18 cellular contexts compared by ENCODE assay signal in the genomic region with DNA sequence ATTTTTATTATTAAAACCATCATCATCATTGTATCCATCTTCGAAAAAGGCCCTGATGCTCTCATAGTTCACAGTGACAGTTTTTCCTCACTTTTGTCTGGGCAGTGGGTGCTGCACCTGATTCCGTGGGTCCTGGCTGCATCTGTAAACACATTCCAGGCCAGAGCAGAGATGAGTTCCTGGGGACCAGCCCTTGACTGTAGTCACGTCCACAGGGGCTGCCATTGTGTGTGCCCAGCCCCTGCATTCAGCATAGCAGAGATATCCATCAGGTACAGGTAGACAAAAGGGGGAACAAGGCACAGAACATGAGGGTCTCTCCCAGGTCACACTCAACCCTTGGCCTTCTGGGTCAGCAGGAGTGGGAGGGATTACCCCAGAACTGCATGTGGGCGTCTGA.
DNase-seq lines count a peak whose midpoint lies in the region; ATAC-seq and TF ChIP-seq lines count a peak whose summit lies in the region.
"Had no signal": no experiment of that assay in that cellular context is flagged by ENCODE, and none has a peak within 500 bp of the region (broad histone marks: within the 10 kb centered on the region; RNA-seq: fewer than 3 reads in every experiment).

No MANE protein-coding gene starts in this region.

- no peaks in the 10 kb centered on the region for H3K27me3 Mint-ChIP-seq in activated T-cell treated with anti-CD3 and anti-CD28 coated beads, Interleukin-2, amount 50 U/mL, for 24 hours
- no peaks in the 10 kb centered on the region for H3K27me3 Mint-ChIP-seq in dendritic cell treated with granulocyte-macrophage colony-stimulating factor and Interleukin-4, amounts not matched to agents 40 ng/mL and 50 ng/mL, for 4 days

- H3K4me1 ChIP-seq in OCI-LY1 (ENCODE audit: insufficient read depth, low read length, severe bottlenecking) = peaks cover 77% of the 10 kb centered on the region

- no peaks in the 10 kb centered on the region for H3K36me3 ChIP-seq in OCI-LY1 (ENCODE audit: insufficient read depth, low read length)
- H3K36me3 ChIP-seq: MG63 had no signal

- no peak overlapping the region for H2AFZ ChIP-seq in OCI-LY1 (ENCODE audit: low read length)

- ATAC-seq in stimulated activated effector memory CD8-positive, alpha-beta T cell treated with anti-CD3 and anti-CD28 coated beads, Interleukin-12 subunit alpha, Interleukin-12 subunit beta, amount 100 ng/mL, for 72 hours = no peak
- ATAC-seq: SK-N-SH treated with all-trans-retinoic acid at 6 μM for 48 hours had no signal

- intact Hi-C loops in dendritic cell treated with granulocyte-macrophage colony-stimulating factor and Interleukin-4, amounts not matched to agents 40 ng/mL and 50 ng/mL, for 4 days (cut with micrococcal nuclease) = no loop called here

- H3K79me2 ChIP-seq in OCI-LY1 (ENCODE audit: insufficient read depth, low read length) = no peaks in the 10 kb centered on the region

- no peak overlapping the region for H3K4me3 ChIP-seq in OCI-LY1 (ENCODE audit: low read depth, low read length, poor library complexity, severe bottlenecking)
- H3K4me3 ChIP-seq: MG63, Peyer's patch had no signal

- no peaks in the 10 kb centered on the region for H4K20me1 ChIP-seq in OCI-LY1 (ENCODE audit: insufficient read depth, low read length)

- no peaks in the 10 kb centered on the region for H3K9me3 Mint-ChIP-seq in activated T-cell treated with anti-CD3 and anti-CD28 coated beads, Interleukin-2, amount 50 U/mL, for 24 hours
- no peaks in the 10 kb centered on the region for H3K9me3 Mint-ChIP-seq in dendritic cell treated with granulocyte-macrophage colony-stimulating factor and Interleukin-4, amounts not matched to agents 40 ng/mL and 50 ng/mL, for 4 days
- H3K9me3 Mint-ChIP-seq in stimulated activated effector memory CD8-positive, alpha-beta T cell treated with anti-CD3 and anti-CD28 coated beads, Interleukin-12 subunit alpha, Interleukin-12 subunit beta, amount 100 ng/mL, for 72 hours = no peaks in the 10 kb centered on the region

- H3K9ac ChIP-seq in OCI-LY1 (ENCODE audit: low read length) = peak overlapping the region; percentile 67; the same call in 1 of the 2 replicates

- DNase-seq in activated T-cell treated with anti-CD3 and anti-CD28 coated beads, Interleukin-2, amount 50 U/mL, for 24 hours = no peak
- DNase-seq in activated T-cell treated with anti-CD3 and anti-CD28 coated beads for 4 hours (no peak), T1000 (lab: John Stamatoyannopoulos, UW) (no peak), NCI-H2029 treated with DMSO at 0.1 percent for 48 hours (lab: John Stamatoyannopoulos, UW) (no peak)
- DNase-seq in stimulated activated effector memory CD8-positive, alpha-beta T cell treated with anti-CD3 and anti-CD28 coated beads, Interleukin-12 subunit alpha, Interleukin-12 subunit beta, amount 100 ng/mL, for 72 hours (ENCODE audit: low spot score in 2 of 2) = no peak
- no peak for DNase-seq in activated naive CD4-positive, alpha-beta T cell treated with Interleukin-2 at 50 U/mL for 16 hours
- DNase-seq: COR-L47, KBM-7, MG63, NCI-H1105, NCI-H446, Peyer's patch, Right ventricle myocardium superior had no signal

- H3K27me3 ChIP-seq in OCI-LY1 (ENCODE audit: insufficient read depth, low read length) = no peaks in the 10 kb centered on the region
- H3K27me3 ChIP-seq: MG63, Peyer's patch had no signal

- H3K9me3 ChIP-seq in OCI-LY1 (ENCODE audit: low read length) = no peaks in the 10 kb centered on the region
- H3K9me3 ChIP-seq: MG63, Peyer's patch had no signal

- peak overlapping the region; percentile 99 for H3K27ac ChIP-seq in OCI-LY1 (ENCODE audit: low read depth, low read length, poor library complexity, severe bottlenecking)
- H3K27ac ChIP-seq: 22Rv1, C4-2B, Peyer's patch had no signal

- H3K9me2 ChIP-seq in OCI-LY1 (ENCODE audit: low read depth, low read length) = no peaks in the 10 kb centered on the region

- H3K36me3 Mint-ChIP-seq in activated T-cell treated with anti-CD3 and anti-CD28 coated beads, Interleukin-2, amount 50 U/mL, for 24 hours (ENCODE audit: low read depth) = peaks cover 32% of the 10 kb centered on the region
- H3K36me3 Mint-ChIP-seq in dendritic cell treated with granulocyte-macrophage colony-stimulating factor and Interleukin-4, amounts not matched to agents 40 ng/mL and 50 ng/mL, for 4 days (ENCODE audit: low read depth) = peaks cover 81% of the 10 kb centered on the region
- H3K36me3 Mint-ChIP-seq in stimulated activated effector memory CD8-positive, alpha-beta T cell treated with anti-CD3 and anti-CD28 coated beads, Interleukin-12 subunit alpha, Interleukin-12 subunit beta, amount 100 ng/mL, for 72 hours = peaks cover 33% of the 10 kb centered on the region

- peak overlapping the region; percentile 60; the same call in 1 of the 2 replicates for H3K4me2 ChIP-seq in OCI-LY1 (ENCODE audit: low read length)

- peaks cover 6% of the 10 kb centered on the region; the same call in 1 of the 2 replicates for H3F3A ChIP-seq in OCI-LY1 (ENCODE audit: insufficient read depth, low read length)

- H3K4me3 Mint-ChIP-seq in activated T-cell treated with anti-CD3 and anti-CD28 coated beads, Interleukin-2, amount 50 U/mL, for 24 hours = no peak overlapping the region
- H3K4me3 Mint-ChIP-seq in dendritic cell treated with granulocyte-macrophage colony-stimulating factor and Interleukin-4, amounts not matched to agents 40 ng/mL and 50 ng/mL, for 4 days = no peak overlapping the region
- peak overlapping the region; percentile 50 for H3K4me3 Mint-ChIP-seq in stimulated activated effector memory CD8-positive, alpha-beta T cell treated with anti-CD3 and anti-CD28 coated beads, Interleukin-12 subunit alpha, Interleukin-12 subunit beta, amount 100 ng/mL, for 72 hours

- H3K27ac Mint-ChIP-seq in activated T-cell treated with anti-CD3 and anti-CD28 coated beads, Interleukin-2, amount 50 U/mL, for 24 hours = peak overlapping the region; percentile 63
- peak overlapping the region; percentile 60 for H3K27ac Mint-ChIP-seq in dendritic cell treated with granulocyte-macrophage colony-stimulating factor and Interleukin-4, amounts not matched to agents 40 ng/mL and 50 ng/mL, for 4 days
- H3K27ac Mint-ChIP-seq in stimulated activated effector memory CD8-positive, alpha-beta T cell treated with anti-CD3 and anti-CD28 coated beads, Interleukin-12 subunit alpha, Interleukin-12 subunit beta, amount 100 ng/mL, for 72 hours = peak overlapping the region; percentile 79

- no peak for TF ChIP-seq CTCF in OCI-LY1 (IDR thresholded peaks at IDR 0.05; ENCODE audit: low read length)

- peaks cover 50% of the 10 kb centered on the region for H3K4me1 Mint-ChIP-seq in activated T-cell treated with anti-CD3 and anti-CD28 coated beads, Interleukin-2, amount 50 U/mL, for 24 hours (ENCODE audit: low read depth)
- peaks cover 82% of the 10 kb centered on the region for H3K4me1 Mint-ChIP-seq in dendritic cell treated with granulocyte-macrophage colony-stimulating factor and Interleukin-4, amounts not matched to agents 40 ng/mL and 50 ng/mL, for 4 days (ENCODE audit: low read depth)
- peaks cover 68% of the 10 kb centered on the region for H3K4me1 Mint-ChIP-seq in stimulated activated effector memory CD8-positive, alpha-beta T cell treated with anti-CD3 and anti-CD28 coated beads, Interleukin-12 subunit alpha, Interleukin-12 subunit beta, amount 100 ng/mL, for 72 hours
